In the genomic region with DNA sequence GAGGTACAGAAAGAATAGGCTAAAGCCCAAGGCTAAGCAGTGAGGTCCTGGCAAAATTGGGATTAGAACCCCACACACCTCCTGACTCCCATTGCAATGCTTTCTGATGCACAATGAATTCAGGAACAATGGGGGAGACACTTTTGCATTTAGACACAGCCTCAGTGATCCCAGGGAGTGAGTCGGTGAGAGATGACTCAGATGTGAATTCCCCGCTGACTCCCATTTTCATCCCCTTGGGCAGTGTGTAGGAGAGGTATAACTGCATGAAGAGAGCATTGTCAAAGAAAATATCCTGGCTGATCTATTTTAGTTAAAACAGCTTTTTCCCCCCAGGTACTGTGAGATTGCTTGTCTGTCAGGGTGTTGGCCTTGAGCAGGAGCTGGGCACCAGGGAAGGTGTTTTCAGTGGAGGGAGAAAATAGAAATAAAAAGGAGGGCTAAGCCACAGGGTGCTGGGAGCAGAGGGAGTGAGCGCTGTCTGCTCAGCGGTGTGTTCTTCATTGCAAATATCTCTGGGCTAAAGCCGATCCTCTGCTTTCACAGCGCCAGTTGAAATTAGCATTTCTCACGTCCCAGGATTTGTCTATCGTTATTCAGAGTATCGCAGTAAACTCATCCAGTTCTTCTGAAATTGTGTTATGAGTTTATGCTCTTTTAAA, we compare ENCODE assay signal across 13 cellular contexts.
DNase-seq lines count a peak whose midpoint lies in the region; ATAC-seq, FAIRE-seq and TF ChIP-seq lines count a peak whose summit lies in the region.
"Had no signal": no experiment of that assay in that cellular context is flagged by ENCODE, and none has a peak within 500 bp of the region (broad histone marks: within the 10 kb centered on the region; RNA-seq: fewer than 3 reads in every experiment).

No MANE protein-coding gene starts in this region.

- POLR2A ChIA-PET in OCI-LY7 (lab: Charles Lee), result no interaction called here

- peak; percentile 60 for FAIRE-seq in bronchial epithelial cell (lab: Jason Lieb, UNC)

- H2AFZ ChIP-seq in neural cell (ENCODE audit: low read depth, low read length) (no peak overlapping the region), OCI-LY7 (ENCODE audit: low read length) (no peak overlapping the region)

- H3K27me3 Mint-ChIP-seq in activated T-cell treated with anti-CD3 and anti-CD28 coated beads, Interleukin-2, amount 50 U/mL, for 24 hours, result no peaks in the 10 kb centered on the region
- H3K27me3 Mint-ChIP-seq: activated naive CD8-positive, alpha-beta T cell treated with anti-CD3 and anti-CD28 coated beads, Interleukin-2, amount 10 ng/mL, durations not matched to agents 7 days and 5 days; B cell had no signal

- H3K4me1 Mint-ChIP-seq in activated T-cell treated with anti-CD3 and anti-CD28 coated beads, Interleukin-2, amount 50 U/mL, for 24 hours (ENCODE audit: low read depth), result no peaks in the 10 kb centered on the region
- H3K4me1 Mint-ChIP-seq: activated naive CD8-positive, alpha-beta T cell treated with anti-CD3 and anti-CD28 coated beads, Interleukin-2, amount 10 ng/mL, durations not matched to agents 7 days and 5 days; B cell; stimulated activated effector memory CD8-positive, alpha-beta T cell treated with anti-CD3 and anti-CD28 coated beads, Interleukin-12 subunit alpha, Interleukin-12 subunit beta, amount 100 ng/mL, for 72 hours had no signal

- H3K36me3 ChIP-seq in bronchial epithelial cell (ENCODE audit: control insufficient read depth, insufficient read depth, low read length) (no peaks in the 10 kb centered on the region), neural cell (ENCODE audit: insufficient read depth, low read length) (no peaks in the 10 kb centered on the region), OCI-LY7 (ENCODE audit: insufficient read depth, low read length) (no peaks in the 10 kb centered on the region)

- no peaks in the 10 kb centered on the region for H3K4me1 ChIP-seq in OCI-LY7 (ENCODE audit: insufficient read depth, low read length, poor library complexity, severe bottlenecking)

- H3K9me3 ChIP-seq in neural cell (ENCODE audit: low read length) (no peaks in the 10 kb centered on the region), OCI-LY7 (ENCODE audit: low read length) (no peaks in the 10 kb centered on the region)

- H3F3A ChIP-seq in neural cell (ENCODE audit: insufficient read depth, low read length, poor library complexity, severe bottlenecking), result no peaks in the 10 kb centered on the region

- BruUV-seq in OCI-LY7 (replicated peaks; lab: Mats Ljungman, UMichigan), result no TSS peak

- peaks cover 2% of the 10 kb centered on the region for H3K9me3 Mint-ChIP-seq in activated T-cell treated with anti-CD3 and anti-CD28 coated beads, Interleukin-2, amount 50 U/mL, for 24 hours

- TF ChIP-seq RAD21 in neural cell (conservative IDR thresholded peaks at IDR 0.05), result no peak

- no peak overlapping the region for H3K4me3 ChIP-seq in bronchial epithelial cell (ENCODE audit: low read depth, low read length)
- H3K4me3 ChIP-seq in neural cell (ENCODE audit: low read length), result peak overlapping the region; percentile 45
- H3K4me3 ChIP-seq in OCI-LY7 (ENCODE audit: low read depth, low read length, poor library complexity, severe bottlenecking), result no peak overlapping the region
- H3K4me3 ChIP-seq: dorsolateral prefrontal cortex had no signal

- intact Hi-C loops in OCI-LY7 (cut with micrococcal nuclease; ENCODE audit: unreplicated experiment), result no loop called here

- no peaks in the 10 kb centered on the region for H3K27me3 ChIP-seq in bronchial epithelial cell (ENCODE audit: control insufficient read depth, insufficient read depth, low read length)
- H3K27me3 ChIP-seq in neural cell (ENCODE audit: insufficient read depth, low read depth, low read length), result no peaks in the 10 kb centered on the region
- H3K27me3 ChIP-seq: dorsolateral prefrontal cortex had no signal

- no peak overlapping the region for H3K4me3 Mint-ChIP-seq in activated T-cell treated with anti-CD3 and anti-CD28 coated beads, Interleukin-2, amount 50 U/mL, for 24 hours
- H3K4me3 Mint-ChIP-seq: activated naive CD8-positive, alpha-beta T cell treated with anti-CD3 and anti-CD28 coated beads, Interleukin-2, amount 10 ng/mL, durations not matched to agents 7 days and 5 days; B cell; stimulated activated effector memory CD8-positive, alpha-beta T cell treated with anti-CD3 and anti-CD28 coated beads, Interleukin-12 subunit alpha, Interleukin-12 subunit beta, amount 100 ng/mL, for 72 hours had no signal

- H3K9me2 ChIP-seq in neural cell (ENCODE audit: insufficient read depth, low read length), result no peaks in the 10 kb centered on the region
- H3K9me2 ChIP-seq in OCI-LY7 (ENCODE audit: insufficient read depth, low read length), result no peaks in the 10 kb centered on the region

- DNase-seq in Daoy (ENCODE audit: low read depth) (peak; percentile 91), NCI-H226 (peak; percentile 95), bronchial epithelial cell (ENCODE audit: low read depth) (peak; percentile 64), OCI-LY7 (ENCODE audit: low spot score) (no peak)
- no peak for DNase-seq in activated T-cell treated with anti-CD3 and anti-CD28 coated beads, Interleukin-2, amount 50 U/mL, for 24 hours
- DNase-seq in activated CD8-positive, alpha-beta memory T cell treated with anti-CD3 and anti-CD28 coated beads, Interleukin-2, amount 50 U/mL, for 4 hours, result no peak
- DNase-seq: activated naive CD8-positive, alpha-beta T cell treated with anti-CD3 and anti-CD28 coated beads, Interleukin-2, amount 10 ng/mL, durations not matched to agents 7 days and 5 days; dorsolateral prefrontal cortex; stimulated activated CD4-positive, alpha-beta T cell treated with anti-CD3 and anti-CD28 coated beads, Interleukin-1b, Interleukin-23, amount 100 ng/mL, for 48 hours had no signal

- no peak for TF ChIP-seq EP300 in neural cell (conservative IDR thresholded peaks at IDR 0.05; ENCODE audit: poor library complexity, severe bottlenecking)

- no peak overlapping the region for H3K9ac ChIP-seq in neural cell (ENCODE audit: low read length)

- TF ChIP-seq CTCF in bronchial epithelial cell (IDR thresholded peaks at IDR 0.05; ENCODE audit: insufficient read depth, low read length, severe bottlenecking) (no peak), neural cell (IDR thresholded peaks at IDR 0.05; ENCODE audit: poor library complexity, severe bottlenecking) (no peak), OCI-LY7 (conservative IDR thresholded peaks at IDR 0.05; ENCODE audit: low read length) (no peak)

- no peak overlapping the region for H3K27ac ChIP-seq in neural cell (ENCODE audit: low read length)
- H3K27ac ChIP-seq in OCI-LY7 (ENCODE audit: low read depth, low read length, poor library complexity, severe bottlenecking), result no peak overlapping the region
- H3K27ac ChIP-seq: dorsolateral prefrontal cortex had no signal

- no peak overlapping the region for H3K27ac Mint-ChIP-seq in activated T-cell treated with anti-CD3 and anti-CD28 coated beads, Interleukin-2, amount 50 U/mL, for 24 hours
- H3K27ac Mint-ChIP-seq: activated naive CD8-positive, alpha-beta T cell treated with anti-CD3 and anti-CD28 coated beads, Interleukin-2, amount 10 ng/mL, durations not matched to agents 7 days and 5 days; B cell; stimulated activated effector memory CD8-positive, alpha-beta T cell treated with anti-CD3 and anti-CD28 coated beads, Interleukin-12 subunit alpha, Interleukin-12 subunit beta, amount 100 ng/mL, for 72 hours had no signal

- H3K79me2 ChIP-seq in neural cell (replicated peaks; ENCODE audit: insufficient read depth, low read length), result no peaks in the 10 kb centered on the region
- no peaks in the 10 kb centered on the region for H3K79me2 ChIP-seq in OCI-LY7 (ENCODE audit: insufficient read depth, low read depth, low read length)

- H3K36me3 Mint-ChIP-seq in activated T-cell treated with anti-CD3 and anti-CD28 coated beads, Interleukin-2, amount 50 U/mL, for 24 hours (ENCODE audit: low read depth), result no peaks in the 10 kb centered on the region
- H3K36me3 Mint-ChIP-seq: activated naive CD8-positive, alpha-beta T cell treated with anti-CD3 and anti-CD28 coated beads, Interleukin-2, amount 10 ng/mL, durations not matched to agents 7 days and 5 days; stimulated activated effector memory CD8-positive, alpha-beta T cell treated with anti-CD3 and anti-CD28 coated beads, Interleukin-12 subunit alpha, Interleukin-12 subunit beta, amount 100 ng/mL, for 72 hours had no signal

- H3K4me2 ChIP-seq in neural cell (ENCODE audit: low read length) (peak overlapping the region; percentile 38), OCI-LY7 (ENCODE audit: low read length) (no peak overlapping the region)

- CTCF ChIA-PET in OCI-LY7 (lab: Charles Lee; ENCODE audit: unreplicated experiment), result no interaction called here

- H4K20me1 ChIP-seq in neural cell (ENCODE audit: insufficient read depth) (no peaks in the 10 kb centered on the region), OCI-LY7 (ENCODE audit: insufficient read depth, low read length) (no peaks in the 10 kb centered on the region)

- ATAC-seq in HG03521 (IDR thresholded peaks at IDR 0.05; ENCODE audit: unreplicated experiment), result no peak
- ATAC-seq: stimulated activated effector memory CD8-positive, alpha-beta T cell treated with anti-CD3 and anti-CD28 coated beads, Interleukin-12 subunit alpha, Interleukin-12 subunit beta, amount 100 ng/mL, for 72 hours had no signal

TF ChIP-seq in neural cell, 6 proteins besides CTCF, POLR2A, EP300 and RAD21:
- TF ChIP-seq EZH2 (IDR thresholded peaks at IDR 0.05; ENCODE audit: borderline replicate concordance, insufficient read depth, low read length, poor library complexity, severe bottlenecking) (no peak), POLR2AphosphoS5 (IDR thresholded peaks at IDR 0.05) (peak; percentile 13)

Comparison
In these comparisons a context has a peak if more than half of its experiments do, and no peak if none do; other contexts are left out.
1. DNase-seq: peak in Daoy (single experiment), NCI-H226 (single experiment) and bronchial epithelial cell (single experiment); none in activated T-cell treated with anti-CD3 and anti-CD28 coated beads, Interleukin-2, amount 50 U/mL, for 24 hours (single experiment), activated CD8-positive, alpha-beta memory T cell treated with anti-CD3 and anti-CD28 coated beads, Interleukin-2, amount 50 U/mL, for 4 hours (single experiment) and OCI-LY7 (single experiment).